In genomic region chr2:219176818-219177593, GRCh38 we compare ENCODE assay signal across 8 cellular contexts. TPM values are rescaled to one million over a fixed set of nuclear protein-coding genes. Genes with fewer than 3 reads are reported as not detected.
DNase-seq lines count a peak whose midpoint lies in the region; ATAC-seq, FAIRE-seq and TF ChIP-seq lines count a peak whose summit lies in the region.

Gene CNPPD1 (minus strand): TSS chr2:219176925. CDS start chr2:219176828, 97 bp downstream.

- H3K36me3 ChIP-seq in heart right ventricle (peaks cover 4 to 63% (median 55%) of the 10 kb centered on the region in 9 donors), upper lobe of right lung (peaks cover 66% of the 10 kb centered on the region)

- H3K9me3 ChIP-seq in heart right ventricle (no peaks in the 10 kb centered on the region), upper lobe of right lung (no peaks in the 10 kb centered on the region)

- H3K4me1 Mint-ChIP-seq in progenitor cell of endocrine pancreas (ENCODE audit: low read depth), result peaks cover 20% of the 10 kb centered on the region

- H3K4me1 ChIP-seq in heart right ventricle, result peaks cover 11 to 51% (median 37%) of the 10 kb centered on the region in 9 donors
- H3K4me1 ChIP-seq in upper lobe of right lung, result peaks cover 28% of the 10 kb centered on the region

- peak; percentile 83 for TF ChIP-seq POLR2A in GM12892 (IDR thresholded peaks at IDR 0.05; ENCODE audit: low read depth, low read length)

- peak; percentile 97 for FAIRE-seq in GM12892 (lab: Jason Lieb, UNC)

- peak in 1 of 9 donors; percentile 20 for TF ChIP-seq CTCF in heart right ventricle (IDR thresholded peaks at IDR 0.05)
- TF ChIP-seq CTCF in progenitor cell of endocrine pancreas (IDR thresholded peaks at IDR 0.05; ENCODE audit: unreplicated experiment), result no peak
- TF ChIP-seq CTCF in upper lobe of right lung (IDR thresholded peaks at IDR 0.05), result no peak

- H3K4me3 Mint-ChIP-seq in progenitor cell of endocrine pancreas (ENCODE audit: low read depth), result peak within 1 kb of the TSS; percentile 87

- H3K27me3 ChIP-seq in heart right ventricle, result no peaks in the 10 kb centered on the region
- H3K27me3 ChIP-seq in upper lobe of right lung, result no peaks in the 10 kb centered on the region

- H3K4me3 ChIP-seq in heart right ventricle (peak within 1 kb of the TSS; percentile 42 to 97 (median 92)), upper lobe of right lung (peak within 1 kb of the TSS; percentile 73)

- DNase-seq in GM12892 (ENCODE audit: insufficient read length), result peak; percentile 87
- DNase-seq in NCI-H1417 treated with DMSO at 0.1 percent for 48 hours (lab: John Stamatoyannopoulos, UW), result peak; percentile 67
- DNase-seq in T-helper 1 cell, result peak; percentile 75 to 96 (median 81)
- DNase-seq in heart right ventricle, result peak; percentile 87 to 93
- peak; percentile 73 for DNase-seq in progenitor cell of endocrine pancreas (ENCODE audit: low spot score, unreplicated experiment)
- DNase-seq in upper lobe of right lung, result peak; percentile 97

- WGBS in adipose tissue, 3 donors, result 0 to 1% (median 0%) methylated on average over 51 to 69 of the region's 69 CpGs
- WGBS in heart right ventricle, 2 donors, result 0 to 1% methylated on average over 52 to 69 of the region's 69 CpGs

- ATAC-seq in HG02759 (IDR thresholded peaks at IDR 0.05; ENCODE audit: unreplicated experiment) (peak; percentile 70), heart right ventricle (peak; percentile 87 to 93 (median 92)), upper lobe of right lung (peak; percentile 91)

- intact Hi-C loops in heart right ventricle (cut with DNase I) (loop anchor here in 8 of 10 donors (1.0 to 10.0 kb wide), 9 partner anchors 16 to 210 kb away; partner anchors contain the start of genes DNPEP (in 4 of the 8), ABCB6 (in 3 of the 8), ZFAND2B (in 3 of the 8) and NHEJ1 (in 2 of the 8)), upper lobe of right lung (cut with DNase I) (loop anchor here (10.0 kb wide), 1 partner anchor 48 kb away; the partner anchor contains the start of genes ANKZF1 and ATG9A)

- peak within 1 kb of the TSS; percentile 97 for H3K27ac Mint-ChIP-seq in progenitor cell of endocrine pancreas

- H3K27me3 Mint-ChIP-seq in progenitor cell of endocrine pancreas, result no peaks in the 10 kb centered on the region

- H3K27ac ChIP-seq in adipose tissue (ENCODE audit: low read depth, low read length), result peak within 1 kb of the TSS; percentile 94
- H3K27ac ChIP-seq in heart right ventricle, result peak within 1 kb of the TSS; percentile 89 to 100 (median 99)
- peak within 1 kb of the TSS; percentile 98 for H3K27ac ChIP-seq in upper lobe of right lung

- no peaks in the 10 kb centered on the region for H3K9me3 Mint-ChIP-seq in progenitor cell of endocrine pancreas (ENCODE audit: low read depth)

- peaks cover 8% of the 10 kb centered on the region for H3K36me3 Mint-ChIP-seq in progenitor cell of endocrine pancreas (ENCODE audit: insufficient read depth)

RNA-seq across cellular contexts. Expression of gene CNPPD1, which starts in this region (rescaled TPM):
- polyA plus RNA-seq in GM12892 (2012; ENCODE audit: missing spikeins), result 27.2 TPM
- polyA plus RNA-seq in adipose tissue (10 to 100 TPM; 33.4 to 58.3 (median 48.4) TPM), heart right ventricle (10 to 100 TPM; 35.5 to 84.7 TPM)
- total RNA-seq in heart right ventricle (10 to 100 TPM; 52.5 to 80.6 (median 63.6) TPM), progenitor cell of endocrine pancreas (38.9 and 40.8 TPM in 2 replicates), upper lobe of right lung (64.0 TPM)

Comparison
In these comparisons a context has a peak if more than half of its experiments do, and no peak if none do; other contexts are left out.
1. Peak in every context shown above with its lines: DNase-seq, ATAC-seq, H3K4me3 ChIP-seq and H3K27ac ChIP-seq.